In genomic region chr9:137607141-137607857, GRCh38 we compare ENCODE assay signal across 8 cellular contexts. TPM values are rescaled to one million over a fixed set of nuclear protein-coding genes. Genes with fewer than 3 reads are reported as not detected.
DNase-seq lines count a peak whose midpoint lies in the region; ATAC-seq, FAIRE-seq and TF ChIP-seq lines count a peak whose summit lies in the region.

No MANE protein-coding gene starts in this region.

- H3K4me2 ChIP-seq in GM12878 (ENCODE audit: control insufficient read depth, insufficient read depth), result peak overlapping the region; percentile 94

- DNase-seq in A673 (ENCODE audit: low spot score) (no peak), HL-60 (ENCODE audit: low read depth in 1 of 2, low spot score in 1 of 2) (peak in 1 of 2 experiments; percentile 52), GM12878 (ENCODE audit: low read depth, low spot score) (no peak), memory B cell (ENCODE audit: low spot score in 2 of 2) (no peak), NCI-H1694 treated with DMSO at 0.1 percent for 48 hours (lab: John Stamatoyannopoulos, UW) (no peak)
- no peak for DNase-seq in stimulated activated CD4-positive, alpha-beta T cell treated with anti-CD3 and anti-CD28 coated beads, Interleukin-12 subunit alpha, Interleukin-12 subunit beta, amount 100 ng/mL, for 4 hours

- CTCF ChIA-PET in A673 (lab: Charles Lee), result no interaction called here
- CTCF ChIA-PET in GM12878 (lab: Yijun Ruan, JAX), result interaction anchor here (0.6 kb wide), 1 partner anchor 11 kb away, joined by 3 read pairs; the partner anchor contains the start of gene EHMT1

- TF ChIP-seq CTCF in A673 (conservative IDR thresholded peaks at IDR 0.05; ENCODE audit: low read depth, low read length), result no peak
- TF ChIP-seq CTCF in HL-60 (IDR thresholded peaks at IDR 0.05; ENCODE audit: insufficient read depth, low read length), result no peak
- TF ChIP-seq CTCF in GM12878 (IDR thresholded peaks at IDR 0.05 in 2 of 3, conservative IDR thresholded peaks at IDR 0.05 in 1 of 3; ENCODE audit: control insufficient read depth in 2 of 3, extremely low read depth in 1 of 3, insufficient read depth in 1 of 3, low read depth in 3 of 3, low read length in 3 of 3), result no peak
- no peak for TF ChIP-seq CTCF in gastroesophageal sphincter (IDR thresholded peaks at IDR 0.05)

- ATAC-seq in GM12878 (no peak), memory B cell (ENCODE audit: low read depth) (no peak), gastroesophageal sphincter (no peak), GM21786 (IDR thresholded peaks at IDR 0.05; ENCODE audit: unreplicated experiment) (no peak)

- intact Hi-C loops in A673 (cut with micrococcal nuclease; ENCODE audit: unreplicated experiment) (no loop called here), GM12878 (cut with micrococcal nuclease; ENCODE audit: unreplicated experiment) (no loop called here)

- POLR2A ChIA-PET in A673 (lab: Charles Lee; ENCODE audit: low non-redundant PET) (no interaction called here), GM12878 (lab: Charles Lee) (no interaction called here)

- no peak overlapping the region for H3K27ac Mint-ChIP-seq in memory B cell

- no peaks in the 10 kb centered on the region for H3K9me3 Mint-ChIP-seq in memory B cell

- SMC1A ChIA-PET in GM12878 (lab: Charles Lee; ENCODE audit: uncharacterized antibody, unreplicated experiment), result no interaction called here

- peaks cover 25% of the 10 kb centered on the region for H3K4me1 Mint-ChIP-seq in memory B cell

- no peak for FAIRE-seq in GM12878 (lab: Jason Lieb, UNC)

- H3K79me2 ChIP-seq in GM12878 (ENCODE audit: control insufficient read depth, insufficient read depth, low read length), result peaks cover 4% of the 10 kb centered on the region

- H3K27ac ChIP-seq in A673 (ENCODE audit: low read depth, low read length, poor library complexity, severe bottlenecking), result no peak overlapping the region
- peak overlapping the region; percentile 87 for H3K27ac ChIP-seq in HL-60 (replicated peaks)
- H3K27ac ChIP-seq in GM12878 (ENCODE audit: control insufficient read depth, insufficient read depth), result no peak overlapping the region
- H3K27ac ChIP-seq in gastroesophageal sphincter, result peak overlapping the region in 1 of 4 donors; percentile 84

- TF ChIP-seq EP300 in GM12878 (IDR thresholded peaks at IDR 0.05; ENCODE audit: borderline replicate concordance in 1 of 2, control insufficient read depth in 1 of 2, low read depth in 2 of 2, low read length in 2 of 2), result no peak
- no peak for TF ChIP-seq EP300 in gastroesophageal sphincter (IDR thresholded peaks at IDR 0.05)

- in situ Hi-C loops in GM12878 (cut with MboI), result no loop called here

- H3K36me3 Mint-ChIP-seq in memory B cell, result no peaks in the 10 kb centered on the region

- H3K9me3 ChIP-seq in A673 (ENCODE audit: low read depth, low read length, poor library complexity, severe bottlenecking) (no peaks in the 10 kb centered on the region), GM12878 (replicated peaks; ENCODE audit: control insufficient read depth, insufficient read depth, low read length) (no peaks in the 10 kb centered on the region), gastroesophageal sphincter (no peaks in the 10 kb centered on the region)

- H3K36me3 ChIP-seq in A673 (ENCODE audit: insufficient read depth, low read length, poor library complexity, severe bottlenecking), result no peaks in the 10 kb centered on the region
- H3K36me3 ChIP-seq in GM12878 (ENCODE audit: control insufficient read depth in 2 of 2, insufficient read depth in 2 of 2, low read length in 1 of 2), result no peaks in the 10 kb centered on the region; a peak in 1 of 4 replicates
- H3K36me3 ChIP-seq in gastroesophageal sphincter, result no peaks in the 10 kb centered on the region

- no peak overlapping the region for H2AFZ ChIP-seq in GM12878 (ENCODE audit: control insufficient read depth, low read depth, low read length)

- H4K20me1 ChIP-seq in GM12878 (ENCODE audit: control insufficient read depth, insufficient read depth), result no peaks in the 10 kb centered on the region; the same call in 1 of the 2 replicates

- H3K27me3 ChIP-seq in A673 (replicated peaks; ENCODE audit: insufficient read depth, low read depth, low read length, poor library complexity) (no peaks in the 10 kb centered on the region), HL-60 (ENCODE audit: insufficient read depth, poor library complexity, severe bottlenecking) (no peaks in the 10 kb centered on the region), GM12878 (replicated peaks in 1 of 2; ENCODE audit: control insufficient read depth in 2 of 2, insufficient read depth in 2 of 2, low read length in 1 of 2) (no peaks in the 10 kb centered on the region), gastroesophageal sphincter (no peaks in the 10 kb centered on the region)

- H3K9ac ChIP-seq in GM12878 (ENCODE audit: control insufficient read depth, insufficient read depth, low read length), result peak overlapping the region; percentile 8; the same call in 1 of the 2 replicates

- TF ChIP-seq POLR2A in GM12878 (IDR thresholded peaks at IDR 0.05; ENCODE audit: low read depth, low read length), result no peak
- no peak for TF ChIP-seq POLR2A in gastroesophageal sphincter (IDR thresholded peaks at IDR 0.05)

- no peaks in the 10 kb centered on the region for H3K27me3 Mint-ChIP-seq in memory B cell

- RAD21 ChIA-PET in GM12878 (lab: Charles Lee; ENCODE audit: unreplicated experiment), result no interaction called here

- no peak for TF ChIP-seq RAD21 in GM12878 (IDR thresholded peaks at IDR 0.05; ENCODE audit: insufficient read depth, low read depth, low read length)

- WGBS in GM12878 (ENCODE audit: insufficient coverage, insufficient replicate concordance, low lambda C conversion rate, missing lambda C conversion rate), result 92% methylated on average over 17 of the region's 17 CpGs
- 55 to 80% methylated on average over 1 to 3 of the region's 17 CpGs for WGBS in gastroesophageal sphincter (ENCODE audit: low coverage in 1 of 2), 2 donors

- peak overlapping the region; percentile 78 for H3K4me3 Mint-ChIP-seq in memory B cell

- H3K4me3 ChIP-seq in A673 (ENCODE audit: low read depth, low read length, poor library complexity, severe bottlenecking) (peak overlapping the region; percentile 78), HL-60 (replicated peaks; ENCODE audit: insufficient read depth, low read length) (peak overlapping the region; percentile 80), GM12878 (peak overlapping the region; percentile 76; the same call in 1 of the 2 replicates), gastroesophageal sphincter (peak overlapping the region in 1 of 2 donors; percentile 96)

- H3K4me1 ChIP-seq in A673 (ENCODE audit: insufficient read depth, low read length, poor library complexity, severe bottlenecking) (peaks cover 31% of the 10 kb centered on the region), GM12878 (ENCODE audit: control insufficient read depth, insufficient read depth, low read length) (peaks cover 11% of the 10 kb centered on the region), gastroesophageal sphincter (peaks cover 0 to 56% (median 30%) of the 10 kb centered on the region in 3 donors)

- BruUV-seq in A673 (replicated peaks; lab: Mats Ljungman, UMichigan), result no TSS peak
- BruUV-seq in GM12878 (replicated peaks; lab: Mats Ljungman, UMichigan), result TSS peak; percentile 53

RNA-seq across cellular contexts. Expression of gene ARRDC1, which starts 1.8 kb away (rescaled TPM):
- total RNA-seq in A673 (2021) (13.3 and 18.3 TPM in 2 replicates), GM12878 (2014; rRNA removed) (24.6 and 25.2 TPM in 2 replicates), GM12878 (2014; rRNA removed; fragmentation: Illumina TruSeq; extraction: Trizol) (5.8 and 6.2 TPM in 2 replicates), GM12878 (2021) (21.0 and 23.1 TPM in 2 replicates), gastroesophageal sphincter (10 to 100 TPM; 16.0 to 25.1 (median 21.9) TPM)
- 50.1 and 58.2 TPM in 2 replicates for total RNA-seq in GM12878 (2013; cell fraction: nucleolus; rRNA removed)
- polyA plus RNA-seq in GM12878 (2011; ENCODE audit: low read depth), result 16.1 TPM
- polyA plus RNA-seq in GM12878 (2011; rRNA removed) (10.2 and 21.8 TPM in 2 replicates), GM12878 (2014; fragmentation: Illumina TruSeq; extraction: Trizol) (1.4 and 9.3 TPM in 2 replicates), GM12878 (2014; fragmentation: Nextera tagmentation; extraction: Ambion mirVana) (under 1 TPM; 0.23 to 0.97 TPM), GM12878 (2014; rRNA removed) (30.3 and 34.4 TPM in 2 replicates), GM12878 (2016; fragmentation: Nextera tagmentation; extraction: Ambion mirVana) (10 to 100 TPM; 20.8 to 23.0 TPM)
- polyA plus RNA-seq in GM12878 (2011; cell fraction: cytosol; rRNA removed), result 22.0 and 37.0 TPM in 2 replicates
- 149 and 164 TPM in 2 replicates for polyA plus RNA-seq in GM12878 (2011; cell fraction: nucleus; rRNA removed)
- 24.1 and 26.4 TPM in 2 replicates for polyA plus RNA-seq in GM12878 (2012)
- 14.1 and 25.7 TPM in 2 replicates for polyA minus RNA-seq in GM12878 (2011; rRNA and poly(A)+ RNA removed)
- polyA minus RNA-seq in GM12878 (2011; cell fraction: cytosol; rRNA and poly(A)+ RNA removed), result 8.4 and 10.0 TPM in 2 replicates
- polyA minus RNA-seq in GM12878 (2011; cell fraction: nucleus; rRNA and poly(A)+ RNA removed), result 23.7 and 44.2 TPM in 2 replicates

RNA-seq across cellular contexts. Expression of gene EHMT1, which starts 11.5 kb away (rescaled TPM):
- total RNA-seq in A673 (2021), result 115 and 124 TPM in 2 replicates
- 216 and 231 TPM in 2 replicates for total RNA-seq in GM12878 (2013; cell fraction: nucleolus; rRNA removed)
- 85.3 and 88.4 TPM in 2 replicates for total RNA-seq in GM12878 (2014; rRNA removed)
- 38.1 and 44.4 TPM in 2 replicates for total RNA-seq in GM12878 (2014; rRNA removed; fragmentation: Illumina TruSeq; extraction: Trizol)
- 97.3 and 100 TPM in 2 replicates for total RNA-seq in GM12878 (2021)
- polyA plus RNA-seq in GM12878 (2011; ENCODE audit: low read depth), result 24.3 TPM
- polyA plus RNA-seq in GM12878 (2011; rRNA removed), result 28.6 and 42.2 TPM in 2 replicates
- polyA plus RNA-seq in GM12878 (2011; cell fraction: cytosol; rRNA removed), result 49.1 and 60.5 TPM in 2 replicates
- 128 and 198 TPM in 2 replicates for polyA plus RNA-seq in GM12878 (2011; cell fraction: nucleus; rRNA removed)
- 67.8 and 67.9 TPM in 2 replicates for polyA plus RNA-seq in GM12878 (2012)
- 25.6 and 37.5 TPM in 2 replicates for polyA plus RNA-seq in GM12878 (2014; fragmentation: Illumina TruSeq; extraction: Trizol)
- 1 to 10 TPM; 2.9 to 4.6 TPM for polyA plus RNA-seq in GM12878 (2014; fragmentation: Nextera tagmentation; extraction: Ambion mirVana)
- 64.6 and 79.3 TPM in 2 replicates for polyA plus RNA-seq in GM12878 (2014; rRNA removed)
- polyA plus RNA-seq in GM12878 (2016; fragmentation: Nextera tagmentation; extraction: Ambion mirVana), result 10 to 100 TPM; 51.9 to 56.0 TPM
- polyA minus RNA-seq in GM12878 (2011; rRNA and poly(A)+ RNA removed), result 91.4 and 132 TPM in 2 replicates
- polyA minus RNA-seq in GM12878 (2011; cell fraction: cytosol; rRNA and poly(A)+ RNA removed), result 45.1 and 45.4 TPM in 2 replicates
- polyA minus RNA-seq in GM12878 (2011; cell fraction: nucleus; rRNA and poly(A)+ RNA removed), result 50.1 and 84.0 TPM in 2 replicates
- total RNA-seq in gastroesophageal sphincter, result 10 to 100 TPM; 49.2 to 79.7 (median 64.7) TPM

RNA-seq across cellular contexts. Expression of gene ZMYND19, which starts 17.0 kb away (rescaled TPM):
- 68.0 and 75.3 TPM in 2 replicates for total RNA-seq in A673 (2021)
- total RNA-seq in GM12878 (2013; cell fraction: nucleolus; rRNA removed), result 20.6 and 23.2 TPM in 2 replicates
- 38.6 and 43.8 TPM in 2 replicates for total RNA-seq in GM12878 (2014; rRNA removed)
- total RNA-seq in GM12878 (2014; rRNA removed; fragmentation: Illumina TruSeq; extraction: Trizol), result 22.6 and 25.7 TPM in 2 replicates
- 50.6 and 54.8 TPM in 2 replicates for total RNA-seq in GM12878 (2021)
- 8.7 TPM for polyA plus RNA-seq in GM12878 (2011; ENCODE audit: low read depth)
- polyA plus RNA-seq in GM12878 (2011; rRNA removed), result 15.6 and 20.4 TPM in 2 replicates
- 21.9 and 29.7 TPM in 2 replicates for polyA plus RNA-seq in GM12878 (2011; cell fraction: cytosol; rRNA removed)
- polyA plus RNA-seq in GM12878 (2011; cell fraction: nucleus; rRNA removed), result 89.6 and 118 TPM in 2 replicates
- 18.7 and 20.9 TPM in 2 replicates for polyA plus RNA-seq in GM12878 (2012)
- polyA plus RNA-seq in GM12878 (2014; fragmentation: Illumina TruSeq; extraction: Trizol), result 6.2 and 19.7 TPM in 2 replicates
- 1 to 10 TPM in 1 of 2 experiments, under 1 TPM in 1; 0.84 to 2.6 TPM for polyA plus RNA-seq in GM12878 (2014; fragmentation: Nextera tagmentation; extraction: Ambion mirVana)
- 51.2 and 53.0 TPM in 2 replicates for polyA plus RNA-seq in GM12878 (2014; rRNA removed)
- polyA plus RNA-seq in GM12878 (2016; fragmentation: Nextera tagmentation; extraction: Ambion mirVana), result 1 to 10 TPM; 3.2 to 7.1 TPM
- polyA minus RNA-seq in GM12878 (2011; rRNA and poly(A)+ RNA removed), result 6.7 and 12.6 TPM in 2 replicates
- 6.0 and 10.9 TPM in 2 replicates for polyA minus RNA-seq in GM12878 (2011; cell fraction: cytosol; rRNA and poly(A)+ RNA removed)
- 13.7 and 21.2 TPM in 2 replicates for polyA minus RNA-seq in GM12878 (2011; cell fraction: nucleus; rRNA and poly(A)+ RNA removed)
- total RNA-seq in gastroesophageal sphincter, result 10 to 100 TPM in 2 of 4 donors, 1 to 10 TPM in 2; 9.5 to 17.1 (median 13.2) TPM

RNA-seq across cellular contexts. Expression of gene DPH7, which starts 28.6 kb away (rescaled TPM):
- total RNA-seq in A673 (2021), result 56.5 and 56.9 TPM in 2 replicates
- total RNA-seq in GM12878 (2013; cell fraction: nucleolus; rRNA removed), result 59.6 and 64.6 TPM in 2 replicates
- 27.6 and 29.5 TPM in 2 replicates for total RNA-seq in GM12878 (2014; rRNA removed)
- total RNA-seq in GM12878 (2014; rRNA removed; fragmentation: Illumina TruSeq; extraction: Trizol), result 17.6 and 18.4 TPM in 2 replicates
- total RNA-seq in GM12878 (2021), result 30.0 and 33.8 TPM in 2 replicates
- 26.0 TPM for polyA plus RNA-seq in GM12878 (2011; ENCODE audit: low read depth)
- 19.8 and 26.7 TPM in 2 replicates for polyA plus RNA-seq in GM12878 (2011; rRNA removed)
- polyA plus RNA-seq in GM12878 (2011; cell fraction: cytosol; rRNA removed), result 26.5 and 36.1 TPM in 2 replicates
- polyA plus RNA-seq in GM12878 (2011; cell fraction: nucleus; rRNA removed), result 134 and 147 TPM in 2 replicates
- polyA plus RNA-seq in GM12878 (2012), result 21.6 and 24.1 TPM in 2 replicates
- polyA plus RNA-seq in GM12878 (2014; fragmentation: Illumina TruSeq; extraction: Trizol), result 16.3 and 24.2 TPM in 2 replicates
- polyA plus RNA-seq in GM12878 (2014; fragmentation: Nextera tagmentation; extraction: Ambion mirVana), result 10 to 100 TPM in 1 of 2 experiments, 1 to 10 TPM in 1; 8.7 to 11.8 TPM
- 36.9 and 41.8 TPM in 2 replicates for polyA plus RNA-seq in GM12878 (2014; rRNA removed)
- polyA plus RNA-seq in GM12878 (2016; fragmentation: Nextera tagmentation; extraction: Ambion mirVana), result 10 to 100 TPM; 36.3 to 40.0 TPM
- 14.3 and 16.7 TPM in 2 replicates for polyA minus RNA-seq in GM12878 (2011; rRNA and poly(A)+ RNA removed)
- 7.2 and 8.8 TPM in 2 replicates for polyA minus RNA-seq in GM12878 (2011; cell fraction: cytosol; rRNA and poly(A)+ RNA removed)
- polyA minus RNA-seq in GM12878 (2011; cell fraction: nucleus; rRNA and poly(A)+ RNA removed), result 18.0 and 27.4 TPM in 2 replicates
- total RNA-seq in gastroesophageal sphincter, result 10 to 100 TPM; 17.6 to 43.6 (median 27.8) TPM

RNA-seq across cellular contexts. Expression of gene MRPL41, which starts 55.6 kb away (rescaled TPM):
- total RNA-seq in A673 (2021) (66.6 and 67.4 TPM in 2 replicates), GM12878 (2014; rRNA removed) (73.3 and 79.9 TPM in 2 replicates), GM12878 (2014; rRNA removed; fragmentation: Illumina TruSeq; extraction: Trizol) (11.2 and 13.2 TPM in 2 replicates), GM12878 (2021) (64.5 and 67.0 TPM in 2 replicates), gastroesophageal sphincter (10 to 100 TPM; 46.5 to 65.1 (median 55.8) TPM)
- total RNA-seq in GM12878 (2013; cell fraction: nucleolus; rRNA removed), result 3.4 and 4.0 TPM in 2 replicates
- polyA plus RNA-seq in GM12878 (2011; ENCODE audit: low read depth), result 7.6 TPM
- polyA plus RNA-seq in GM12878 (2011; rRNA removed) (5.8 and 12.4 TPM in 2 replicates), GM12878 (2014; fragmentation: Illumina TruSeq; extraction: Trizol) (0.14 and 3.5 TPM in 2 replicates), GM12878 (2014; fragmentation: Nextera tagmentation; extraction: Ambion mirVana) (1 to 10 TPM; 1.3 to 3.3 TPM), GM12878 (2014; rRNA removed) (77.5 and 102 TPM in 2 replicates), GM12878 (2016; fragmentation: Nextera tagmentation; extraction: Ambion mirVana) (100 to 1,000 TPM; 113 to 116 TPM)
- polyA plus RNA-seq in GM12878 (2011; cell fraction: cytosol; rRNA removed), result 24.9 and 62.7 TPM in 2 replicates
- polyA plus RNA-seq in GM12878 (2011; cell fraction: nucleus; rRNA removed), result 24.5 and 31.7 TPM in 2 replicates
- 30.4 and 37.9 TPM in 2 replicates for polyA plus RNA-seq in GM12878 (2012)
- 2.2 and 7.0 TPM in 2 replicates for polyA minus RNA-seq in GM12878 (2011; rRNA and poly(A)+ RNA removed)
- 8.5 and 8.6 TPM in 2 replicates for polyA minus RNA-seq in GM12878 (2011; cell fraction: cytosol; rRNA and poly(A)+ RNA removed)
- polyA minus RNA-seq in GM12878 (2011; cell fraction: nucleus; rRNA and poly(A)+ RNA removed), result 3.0 and 5.0 TPM in 2 replicates
